Comparison of ENCODE assay signal across 8 cellular contexts in genomic region chr6:26537846-26538571, GRCh38. TPM values are rescaled to one million over a fixed set of nuclear protein-coding genes. Genes with fewer than 3 reads are reported as not detected.
DNase-seq lines count a peak whose midpoint lies in the region; ATAC-seq and TF ChIP-seq lines count a peak whose summit lies in the region.

Gene HMGN4 (plus strand): TSS chr6:26538366. CDS start chr6:26545207, 6,841 bp downstream.

- intact Hi-C loops in activated naive CD4-positive, alpha-beta T cell treated with anti-CD3 and anti-CD28 coated beads for 36 hours (cut with micrococcal nuclease) = loop anchor here (1.0 to 2.0 kb wide), 9 partner anchors 15 to 363 kb away; partner anchors contain the start of genes BTN3A2 and BTN3A3

- ATAC-seq in omental fat pad (ENCODE audit: low FRiP score) (peak; percentile 81), thoracic aorta (ENCODE audit: insufficient number of reproducible peaks, low FRiP score, low read depth) (peak; percentile 68)

- H3K9ac ChIP-seq in SK-N-MC (ENCODE audit: insufficient read length) = peak within 1 kb of the TSS; percentile 93

- H3K27me3 Mint-ChIP-seq in HFFc6 (ENCODE audit: insufficient read depth) = peaks cover 7% of the 10 kb centered on the region
- H3K27me3 Mint-ChIP-seq in activated naive CD4-positive, alpha-beta T cell treated with anti-CD3 and anti-CD28 coated beads for 36 hours (ENCODE audit: low read depth) = no peaks in the 10 kb centered on the region

- H3K9me3 ChIP-seq in SK-N-MC (ENCODE audit: low read depth, low read length) (no peaks in the 10 kb centered on the region), thoracic aorta (no peaks in the 10 kb centered on the region)

- peaks cover 54% of the 10 kb centered on the region for H3K4me1 Mint-ChIP-seq in HFFc6 (ENCODE audit: low read depth)
- H3K4me1 Mint-ChIP-seq in activated naive CD4-positive, alpha-beta T cell treated with anti-CD3 and anti-CD28 coated beads for 36 hours (ENCODE audit: low read depth) = peaks cover 56% of the 10 kb centered on the region

- H3K27ac Mint-ChIP-seq in HFFc6 = peak within 1 kb of the TSS; percentile 99
- H3K27ac Mint-ChIP-seq in activated naive CD4-positive, alpha-beta T cell treated with anti-CD3 and anti-CD28 coated beads for 36 hours = peak within 1 kb of the TSS; percentile 98

- peaks cover 26% of the 10 kb centered on the region for H3K36me3 Mint-ChIP-seq in HFFc6 (ENCODE audit: low read depth)
- H3K36me3 Mint-ChIP-seq in activated naive CD4-positive, alpha-beta T cell treated with anti-CD3 and anti-CD28 coated beads for 36 hours (ENCODE audit: low read depth) = peaks cover 18% of the 10 kb centered on the region

- H3K27me3 ChIP-seq in thoracic aorta (replicated peaks; ENCODE audit: insufficient read depth) = no peaks in the 10 kb centered on the region

- H3K27ac ChIP-seq in SK-N-MC (peak within 1 kb of the TSS; percentile 97), thoracic aorta (peak within 1 kb of the TSS; percentile 95 to 97)

- peaks cover 6% of the 10 kb centered on the region for H3K36me3 ChIP-seq in SK-N-MC (ENCODE audit: insufficient read depth, low read length)
- no peaks in the 10 kb centered on the region for H3K36me3 ChIP-seq in thoracic aorta

- TF ChIP-seq CTCF in HFFc6 (IDR thresholded peaks at IDR 0.05) (peak; percentile 9; the same call in 1 of the 2 replicates), omental fat pad (IDR thresholded peaks at IDR 0.05) (no peak), thoracic aorta (IDR thresholded peaks at IDR 0.05) (no peak)

- DNase-seq in GM04504 (ENCODE audit: low read depth) (peak; percentile 76), HFFc6 (peak; percentile 88), NCI-H1048 (lab: John Stamatoyannopoulos, UW) (peak; percentile 72), SK-N-MC (ENCODE audit: low read depth, low spot score) (peak; percentile 98), germinal center (ENCODE audit: low spot score) (peak; percentile 75), omental fat pad (ENCODE audit: low spot score) (peak; percentile 50), thoracic aorta (ENCODE audit: low spot score) (no peak)
- DNase-seq in activated naive CD4-positive, alpha-beta T cell treated with anti-CD3 and anti-CD28 coated beads for 36 hours = peak; percentile 82

- peaks cover 23 to 62% of the 10 kb centered on the region in 2 donors for H3K4me1 ChIP-seq in thoracic aorta (ENCODE audit: control insufficient read depth in 1 of 2, low read depth in 2 of 2)

- H3K9me3 Mint-ChIP-seq in HFFc6 = no peaks in the 10 kb centered on the region
- H3K9me3 Mint-ChIP-seq in activated naive CD4-positive, alpha-beta T cell treated with anti-CD3 and anti-CD28 coated beads for 36 hours = no peaks in the 10 kb centered on the region

- CTCF ChIA-PET in activated naive CD4-positive, alpha-beta T cell treated with anti-CD3 and anti-CD28 coated beads for 36 hours (lab: Charles Lee) = interaction anchor here (0.6 to 1.2 kb wide), 6 partner anchors 14 to 64 kb away, joined by 3 read pairs; no protein-coding TSS in a partner anchor

- H3K4me3 ChIP-seq in SK-N-MC = peak within 1 kb of the TSS; percentile 91
- H3K4me3 ChIP-seq in thoracic aorta = peak within 1 kb of the TSS; percentile 93

- peak within 1 kb of the TSS; percentile 92 for H3K4me3 Mint-ChIP-seq in HFFc6
- peak within 1 kb of the TSS; percentile 87 for H3K4me3 Mint-ChIP-seq in activated naive CD4-positive, alpha-beta T cell treated with anti-CD3 and anti-CD28 coated beads for 36 hours

RNA-seq across cellular contexts. Expression of gene HMGN4, which starts in this region (rescaled TPM):
- 10 to 100 TPM; 42.6 to 55.7 (median 51.8) TPM for total RNA-seq in HFFc6 (2021; fragmentation: NEBNext Ultra II Directional; extraction: Animal tissue kit (Norgen Biotek cat#: 25700))
- total RNA-seq in activated naive CD4-positive, alpha-beta T cell treated with anti-CD3 and anti-CD28 coated beads for 36 hours = 10 to 100 TPM; 70.4 to 73.2 TPM
- total RNA-seq in omental fat pad (10 to 100 TPM; 57.5 to 64.1 (median 61.1) TPM), thoracic aorta (10 to 100 TPM; 41.3 to 45.9 TPM)
